9 cellular contexts compared by ENCODE assay signal in genomic region chr17:31900877-31901276, GRCh38. TPM values are rescaled to one million over a fixed set of nuclear protein-coding genes. Genes with fewer than 3 reads are reported as not detected.
A peak's percentile ranks its signal among the peaks of the same experiment; 100 is the strongest.
DNase-seq lines count a peak whose midpoint lies in the region; ATAC-seq, FAIRE-seq and TF ChIP-seq lines count a peak whose summit lies in the region.
"Had no signal": no experiment of that assay in that cellular context is flagged by ENCODE, and none has a peak within 500 bp of the region (broad histone marks: within the 10 kb centered on the region; RNA-seq: fewer than 3 reads in every experiment).

No MANE protein-coding gene starts in this region.

- no peaks in the 10 kb centered on the region for H3K27me3 Mint-ChIP-seq in WTC11 (ENCODE audit: low read depth)

- DNase-seq in cardiac muscle cell (ENCODE audit: low read depth in 1 of 2, low spot score in 1 of 2) (peak; percentile 17 to 33), left ventricle myocardium superior (no peak), WERI-Rb-1 (no peak), kidney (no peak), upper lobe of right lung (no peak), NCI-H774 (lab: John Stamatoyannopoulos, UW) (no peak), WTC11 (ENCODE audit: low spot score) (no peak), omental fat pad (ENCODE audit: low spot score) (no peak)

- intact Hi-C loops in left ventricle myocardium superior (cut with micrococcal nuclease), result no loop called here
- intact Hi-C loops in kidney (cut with DNase I), result no loop called here
- intact Hi-C loops in upper lobe of right lung (cut with DNase I), result no loop called here

- TF ChIP-seq CTCF in cardiac muscle cell (IDR thresholded peaks at IDR 0.05; ENCODE audit: low read depth, low read length), result no peak
- TF ChIP-seq CTCF in WERI-Rb-1 (IDR thresholded peaks at IDR 0.05; ENCODE audit: low read depth, low read length), result no peak
- no peak for TF ChIP-seq CTCF in kidney (IDR thresholded peaks at IDR 0.05; ENCODE audit: borderline replicate concordance, extremely low read depth, insufficient read depth)
- TF ChIP-seq CTCF in upper lobe of right lung (IDR thresholded peaks at IDR 0.05), result no peak
- TF ChIP-seq CTCF in WTC11 (IDR thresholded peaks at IDR 0.05), result no peak
- TF ChIP-seq CTCF in omental fat pad (IDR thresholded peaks at IDR 0.05), result no peak

- peak overlapping the region; percentile 75 for H3K27ac ChIP-seq in cardiac muscle cell
- H3K27ac ChIP-seq in WERI-Rb-1, result peak overlapping the region; percentile 66
- peak overlapping the region; percentile 38 to 60 for H3K27ac ChIP-seq in kidney (ENCODE audit: low read depth in 2 of 2, low read length in 2 of 2)
- H3K27ac ChIP-seq in upper lobe of right lung, result peak overlapping the region; percentile 77

- H3K9me3 Mint-ChIP-seq in WTC11, result no peaks in the 10 kb centered on the region
- H3K9me3 Mint-ChIP-seq: nephron had no signal

- ATAC-seq in left ventricle myocardium superior, result no peak
- ATAC-seq in upper lobe of right lung, result no peak
- no peak for ATAC-seq in WTC11
- ATAC-seq in omental fat pad (ENCODE audit: low FRiP score), result no peak

- H3K9me3 ChIP-seq in cardiac muscle cell (ENCODE audit: low read depth) (no peaks in the 10 kb centered on the region), WERI-Rb-1 (ENCODE audit: severe bottlenecking) (no peaks in the 10 kb centered on the region), kidney (ENCODE audit: control insufficient read depth in 1 of 2, low read length in 2 of 2) (no peaks in the 10 kb centered on the region), upper lobe of right lung (no peaks in the 10 kb centered on the region)

- no peak overlapping the region for H3K4me3 Mint-ChIP-seq in WTC11

- H3K4me1 Mint-ChIP-seq in WTC11, result peaks cover 2% of the 10 kb centered on the region; the same call in 1 of the 2 replicates
- H3K4me1 Mint-ChIP-seq: nephron had no signal

- no peaks in the 10 kb centered on the region for H3K27me3 ChIP-seq in cardiac muscle cell
- no peaks in the 10 kb centered on the region for H3K27me3 ChIP-seq in WERI-Rb-1 (ENCODE audit: insufficient read depth, low read depth, severe bottlenecking)
- no peaks in the 10 kb centered on the region for H3K27me3 ChIP-seq in upper lobe of right lung

- peak overlapping the region; percentile 86 for H3K4me3 ChIP-seq in cardiac muscle cell
- peak overlapping the region; percentile 70 for H3K4me3 ChIP-seq in WERI-Rb-1 (ENCODE audit: low read depth, low read length)
- peak overlapping the region; percentile 99 for H3K4me3 ChIP-seq in kidney (ENCODE audit: low read length in 2 of 2)
- H3K4me3 ChIP-seq in upper lobe of right lung, result peak overlapping the region; percentile 97

- H3K27ac Mint-ChIP-seq in WTC11, result no peak overlapping the region
- H3K27ac Mint-ChIP-seq: nephron had no signal

- H3K4me1 ChIP-seq in cardiac muscle cell (ENCODE audit: low read depth) (peaks cover 5% of the 10 kb centered on the region), kidney (ENCODE audit: control insufficient read depth in 1 of 2, insufficient read depth in 1 of 2, low read depth in 1 of 2, low read length in 2 of 2) (peaks cover 0 to 4% of the 10 kb centered on the region in 2 donors), upper lobe of right lung (peaks cover 15% of the 10 kb centered on the region)

- H3K36me3 ChIP-seq in cardiac muscle cell (peaks cover 16% of the 10 kb centered on the region), WERI-Rb-1 (peaks cover 32% of the 10 kb centered on the region), kidney (ENCODE audit: control insufficient read depth in 1 of 2, insufficient read depth in 2 of 2, low read length in 2 of 2) (peaks cover 0 to 10% of the 10 kb centered on the region in 2 donors), upper lobe of right lung (peaks cover 40% of the 10 kb centered on the region)

- POLR2A ChIA-PET in WTC11 (lab: Charles Lee), result no interaction called here

- peak overlapping the region; percentile 83 to 85 for H3K9ac ChIP-seq in kidney (ENCODE audit: low read length in 2 of 2)

- H3K36me3 Mint-ChIP-seq in WTC11, result peaks cover 21% of the 10 kb centered on the region

- FAIRE-seq in kidney (lab: Jason Lieb, UNC), result no peak

- CTCF ChIA-PET in WTC11 (lab: Charles Lee), result interaction anchor here (0.6 to 1.7 kb wide), 27 partner anchors 10 to 543 kb away, joined by 3 to 16 read pairs (median 4); partner anchors contain the start of genes COPRS, LRRC37B, PSMD11 and SUZ12

TF ChIP-seq in WTC11, 78 proteins besides CTCF, POLR2A, EP300 and RAD21:
- TF ChIP-seq ARID4B (CRISPR knock-in tag; IDR thresholded peaks at IDR 0.05; ENCODE audit: borderline replicate concordance) (no peak), GRHL2 (CRISPR knock-in tag; IDR thresholded peaks at IDR 0.05; ENCODE audit: insufficient replicate concordance, severe bottlenecking) (no peak), KAT7 (CRISPR knock-in tag; IDR thresholded peaks at IDR 0.05; ENCODE audit: borderline replicate concordance) (no peak), MLX (CRISPR knock-in tag; IDR thresholded peaks at IDR 0.05) (no peak), ZMAT4 (CRISPR knock-in tag; IDR thresholded peaks at IDR 0.05) (no peak), ZNF423 (CRISPR knock-in tag; IDR thresholded peaks at IDR 0.05) (no peak)

RNA-seq across cellular contexts. Expression of gene UTP6, which starts 0.6 kb away (rescaled TPM):
- 22.4 and 35.0 TPM in 2 replicates for total RNA-seq in cardiac muscle cell
- polyA plus RNA-seq in cardiac muscle cell, result 55.7 and 72.6 TPM in 2 replicates
- 30.4 TPM for total RNA-seq in left ventricle myocardium superior
- total RNA-seq in kidney, result 49.9 TPM
- polyA plus RNA-seq in kidney (ENCODE audit: insufficient read depth, low read depth, low replicate concordance), result 39.9 TPM
- 45.4 TPM for total RNA-seq in upper lobe of right lung
- 72.6 to 84.2 TPM (median 79.5 TPM) in 3 replicates for total RNA-seq in WTC11 (2021)
- 10 to 100 TPM; 22.5 to 56.1 (median 31.9) TPM for total RNA-seq in omental fat pad

RNA-seq across cellular contexts. Expression of gene SUZ12, which starts 35.9 kb away (rescaled TPM):
- total RNA-seq in cardiac muscle cell (6.5 and 11.8 TPM in 2 replicates), left ventricle myocardium superior (14.1 TPM), kidney (23.5 TPM), upper lobe of right lung (24.9 TPM), WTC11 (2021) (26.5 to 29.6 TPM (median 28.4 TPM) in 3 replicates), omental fat pad (10 to 100 TPM; 14.6 to 21.8 (median 17.5) TPM)
- polyA plus RNA-seq in cardiac muscle cell (16.7 and 22.6 TPM in 2 replicates), kidney (ENCODE audit: insufficient read depth, low read depth, low replicate concordance) (10.2 TPM)

RNA-seq across cellular contexts. Expression of gene COPRS, which starts 41.8 kb away (rescaled TPM):
- total RNA-seq in cardiac muscle cell (66.0 and 104 TPM in 2 replicates), left ventricle myocardium superior (57.5 TPM), kidney (34.3 TPM), upper lobe of right lung (44.7 TPM), WTC11 (2021) (37.5 to 41.2 TPM (median 39.1 TPM) in 3 replicates), omental fat pad (10 to 100 TPM; 39.2 to 76.1 (median 61.8) TPM)
- polyA plus RNA-seq in cardiac muscle cell (77.0 and 104 TPM in 2 replicates), kidney (ENCODE audit: insufficient read depth, low read depth, low replicate concordance) (124 TPM)

Comparison
In these comparisons a context has a peak if more than half of its experiments do, and no peak if none do; other contexts are left out.
1. DNase-seq: peak in cardiac muscle cell (2 of 2); none in left ventricle myocardium superior (single experiment), WERI-Rb-1 (single experiment), kidney (single experiment), upper lobe of right lung (single experiment), NCI-H774 (single experiment), WTC11 (single experiment) and omental fat pad (single experiment).
2. Peak in every context shown above with its lines, with median percentiles within 50 percentile points of each other: H3K27ac ChIP-seq and H3K4me3 ChIP-seq.